ENCODE assay signal across 14 cellular contexts in genomic region chr4:7155611-7156071, GRCh38. TPM values are rescaled to one million over a fixed set of nuclear protein-coding genes. Genes with fewer than 3 reads are reported as not detected.
A peak's percentile ranks its signal among the peaks of the same experiment; 100 is the strongest.
DNase-seq lines count a peak whose midpoint lies in the region; ATAC-seq and TF ChIP-seq lines count a peak whose summit lies in the region.
"Had no signal": no experiment of that assay in that cellular context is flagged by ENCODE, and none has a peak within 500 bp of the region (broad histone marks: within the 10 kb centered on the region; RNA-seq: fewer than 3 reads in every experiment).

No MANE protein-coding gene starts in this region.

- H3K36me3 ChIP-seq in RWPE2 (ENCODE audit: low read depth) = no peaks in the 10 kb centered on the region
- H3K36me3 ChIP-seq in esophagus squamous epithelium = no peaks in the 10 kb centered on the region
- H3K36me3 ChIP-seq: BLaER1 treated with 17β-estradiol and CSF1 and Interleukin-3, amounts not matched to agents 10 nM and 100 nM had no signal

- peak overlapping the region in 2 of 3 experiments; percentile 27 to 48 for H3K4me3 Mint-ChIP-seq in nephron
- H3K4me3 Mint-ChIP-seq: HFFc6 had no signal

- peaks cover 4% of the 10 kb centered on the region for H3K4me1 ChIP-seq in RWPE2 (ENCODE audit: insufficient read depth, poor library complexity, severe bottlenecking)
- H3K4me1 ChIP-seq in esophagus squamous epithelium = peaks cover 4 to 21% (median 12%) of the 10 kb centered on the region in 3 donors

- no peaks in the 10 kb centered on the region for H3K27me3 ChIP-seq in RWPE2 (ENCODE audit: insufficient read depth, poor library complexity, severe bottlenecking)
- H3K27me3 ChIP-seq in esophagus squamous epithelium = peaks cover 0 to 3% (median 0%) of the 10 kb centered on the region in 4 donors
- H3K27me3 ChIP-seq: BLaER1 treated with 17β-estradiol and CSF1 and Interleukin-3, amounts not matched to agents 10 nM and 100 nM had no signal

- H3K4me3 ChIP-seq in RWPE2 (ENCODE audit: severe bottlenecking) (no peak overlapping the region), esophagus squamous epithelium (no peak overlapping the region)
- H3K4me3 ChIP-seq: BLaER1 treated with 17β-estradiol and CSF1 and Interleukin-3, amounts not matched to agents 10 nM and 100 nM had no signal

- no peaks in the 10 kb centered on the region for H3K36me3 Mint-ChIP-seq in nephron (ENCODE audit: low read depth)

- H3K27ac Mint-ChIP-seq in nephron = peak overlapping the region; percentile 77 to 96 (median 89)
- H3K27ac Mint-ChIP-seq: HFFc6 had no signal

- intact Hi-C loops in esophagus squamous epithelium (cut with DNase I) = no loop called here

- H3K9me3 ChIP-seq in RWPE2 (ENCODE audit: severe bottlenecking) (no peaks in the 10 kb centered on the region), esophagus squamous epithelium (no peaks in the 10 kb centered on the region)
- H3K9me3 ChIP-seq: BLaER1 treated with 17β-estradiol and CSF1 and Interleukin-3, amounts not matched to agents 10 nM and 100 nM had no signal

- H3K9me3 Mint-ChIP-seq in nephron = no peaks in the 10 kb centered on the region
- H3K9me3 Mint-ChIP-seq: HFFc6 had no signal

- ATAC-seq in RWPE2 (ENCODE audit: low read depth) (peak; percentile 68), GM21619 (IDR thresholded peaks at IDR 0.05; ENCODE audit: unreplicated experiment) (no peak)

- H3K27ac ChIP-seq in RWPE2 (ENCODE audit: poor library complexity, severe bottlenecking) = peak overlapping the region; percentile 20
- H3K27ac ChIP-seq in esophagus squamous epithelium = peak overlapping the region in 3 of 4 donors; percentile 55 to 59 (median 56)
- H3K27ac ChIP-seq: BLaER1 treated with 17β-estradiol and CSF1 and Interleukin-3, amounts not matched to agents 10 nM and 100 nM had no signal

- TF ChIP-seq CTCF in RWPE2 (IDR thresholded peaks at IDR 0.05; ENCODE audit: poor library complexity, severe bottlenecking) (no peak), esophagus squamous epithelium (IDR thresholded peaks at IDR 0.05) (peak in 2 of 6 experiments; percentile 12 to 24), nephron (IDR thresholded peaks at IDR 0.05; ENCODE audit: unreplicated experiment in 3 of 3) (no peak)

- 40 to 41% methylated on average over 18 to 19 of the region's 19 CpGs for WGBS in esophagus squamous epithelium, 2 donors

- no peaks in the 10 kb centered on the region for H3K27me3 Mint-ChIP-seq in nephron (ENCODE audit: low read depth)

- TF ChIP-seq POLR2A in esophagus squamous epithelium (IDR thresholded peaks at IDR 0.05) = no peak

- peak; percentile 56 for DNase-seq in AG20443 (ENCODE audit: low spot score)
- peak; percentile 47 for DNase-seq in RWPE2 (ENCODE audit: low spot score)
- DNase-seq in esophagus squamous epithelium (lab: John Stamatoyannopoulos, UW) = no peak
- no peak for DNase-seq in COLO829 (ENCODE audit: low spot score)
- no peak for DNase-seq in NCI-H146 treated with DMSO at 0.1 percent for 48 hours (lab: John Stamatoyannopoulos, UW; ENCODE audit: unreplicated experiment)
- DNase-seq in kidney tubule cell (ENCODE audit: low spot score) = no peak
- DNase-seq: cerebellar nuclear complex; HFFc6; NCI-H187 treated with DMSO at 0.1 percent for 48 hours; stimulated activated CD4-positive, alpha-beta T cell treated with anti-CD3 and anti-CD28 coated beads, Interleukin-4, amount 100 ng/mL, for 4 hours; stimulated activated naive CD4-positive, alpha-beta T cell treated with Interleukin-2 at 50 U/mL for 16 hours had no signal

- peaks cover 54% of the 10 kb centered on the region for H3K4me1 Mint-ChIP-seq in nephron

RNA-seq across cellular contexts. Expression of gene SORCS2, which starts 36.7 kb away (rescaled TPM):
- total RNA-seq in esophagus squamous epithelium = 1 to 10 TPM; 1.1 to 2.5 (median 2.0) TPM

Comparison
In these comparisons a context has a peak if more than half of its experiments do, and no peak if none do; other contexts are left out.
1. DNase-seq: peak in AG20443 (single experiment) and RWPE2 (single experiment); none in esophagus squamous epithelium (single experiment), COLO829 (single experiment), NCI-H146 treated with DMSO at 0.1 percent for 48 hours (single experiment) and kidney tubule cell (single experiment).